ENCODE assay signal across 8 cellular contexts in genomic region chr9:113376634-113377531, GRCh38. TPM values are rescaled to one million over a fixed set of nuclear protein-coding genes. Genes with fewer than 3 reads are reported as not detected.
A peak's percentile ranks its signal among the peaks of the same experiment; 100 is the strongest.
DNase-seq lines count a peak whose midpoint lies in the region; ATAC-seq and TF ChIP-seq lines count a peak whose summit lies in the region.

Gene HDHD3, minus strand, starts transcription at chr9:113376986. Its CDS starts 2,632 bp downstream, at chr9:113374354.

- peak within 1 kb of the TSS; percentile 89 for H3K14ac ChIP-seq in neuronal stem cell (ENCODE audit: low read length)

- TF ChIP-seq CTCF in subcutaneous adipose tissue (IDR thresholded peaks at IDR 0.05; ENCODE audit: low read depth): no peak

- H3K18ac ChIP-seq in neuronal stem cell (ENCODE audit: low read length): peak within 1 kb of the TSS; percentile 98

- peak within 1 kb of the TSS; percentile 88 for H2AK5ac ChIP-seq in neuronal stem cell (ENCODE audit: low read depth, low read length)

- H2BK5ac ChIP-seq in neuronal stem cell (ENCODE audit: low read length): peak within 1 kb of the TSS; percentile 99

- peak within 1 kb of the TSS; percentile 96 for H3K4me2 ChIP-seq in neuronal stem cell (ENCODE audit: insufficient read depth, low read length, poor library complexity, severe bottlenecking)

- peak; percentile 78 for ATAC-seq in GM21737 (IDR thresholded peaks at IDR 0.05; ENCODE audit: unreplicated experiment)

- H3K4me1 ChIP-seq in neuronal stem cell (ENCODE audit: control insufficient read depth in 2 of 2, insufficient read depth in 1 of 2, low read depth in 1 of 2, low read length in 2 of 2): peaks cover 0 to 3% of the 10 kb centered on the region in 2 donors

- H3K36me3 ChIP-seq in KOPT-K1 (ENCODE audit: insufficient read depth, low read length): peaks cover 26% of the 10 kb centered on the region
- H3K36me3 ChIP-seq in neuronal stem cell (replicated peaks in 1 of 2; ENCODE audit: control insufficient read depth in 2 of 2, insufficient read depth in 2 of 2, low read length in 2 of 2): peaks cover 11 to 16% of the 10 kb centered on the region in 2 donors

- peak within 1 kb of the TSS; percentile 94 for H2BK15ac ChIP-seq in neuronal stem cell (ENCODE audit: low read length)

- no peaks in the 10 kb centered on the region for H3K79me1 ChIP-seq in neuronal stem cell (ENCODE audit: low read depth, low read length)

- peak; percentile 58 for DNase-seq in DMS79 (lab: John Stamatoyannopoulos, UW)
- DNase-seq in SHP77 treated with DMSO at 0.1 percent for 48 hours (lab: John Stamatoyannopoulos, UW): peak; percentile 37
- peak; percentile 27 to 81 (median 58) for DNase-seq in activated naive CD4-positive, alpha-beta T cell (lab: John Stamatoyannopoulos, UW)
- DNase-seq in foreskin melanocyte: peak; percentile 46
- DNase-seq in neuronal stem cell (ENCODE audit: low spot score): peak; percentile 76

- peaks cover 0 to 3% (median 0%) of the 10 kb centered on the region in 3 experiments for H3K27me3 ChIP-seq in neuronal stem cell (ENCODE audit: control insufficient read depth in 3 of 3, insufficient read depth in 3 of 3, low read depth in 1 of 3, low read length in 3 of 3)

- H4K8ac ChIP-seq in neuronal stem cell (ENCODE audit: low read depth, low read length): peak within 1 kb of the TSS; percentile 82

- H2BK120ac ChIP-seq in neuronal stem cell (ENCODE audit: low read depth, low read length): no peak within 1 kb of the TSS

- no CpG with 5 or more reads among the region's 74 CpGs for WGBS in neuronal stem cell (ENCODE audit: extremely low coverage in 2 of 2, insufficient read length in 2 of 2, insufficient replicate concordance in 1 of 2), 2 donors

- peak within 1 kb of the TSS; percentile 86 for H3K9ac ChIP-seq in neuronal stem cell (ENCODE audit: low read depth, low read length, poor library complexity)

- H3K23ac ChIP-seq in neuronal stem cell (ENCODE audit: low read depth, low read length, poor library complexity): peak within 1 kb of the TSS; percentile 97

- H3K4ac ChIP-seq in neuronal stem cell (ENCODE audit: low read length): peak within 1 kb of the TSS; percentile 66

- peak within 1 kb of the TSS; percentile 88 to 91 for H3K4me3 ChIP-seq in neuronal stem cell (ENCODE audit: low read length in 2 of 2)

- no peaks in the 10 kb centered on the region for H3K9me3 ChIP-seq in KOPT-K1 (ENCODE audit: insufficient read depth, low read length, poor library complexity, severe bottlenecking)
- no peaks in the 10 kb centered on the region for H3K9me3 ChIP-seq in neuronal stem cell (replicated peaks in 1 of 2; ENCODE audit: control insufficient read depth in 2 of 2, insufficient read depth in 1 of 2, low read depth in 1 of 2, low read length in 2 of 2)

- peak within 1 kb of the TSS; percentile 58 for H2BK12ac ChIP-seq in neuronal stem cell (ENCODE audit: low read length)

- peak within 1 kb of the TSS; percentile 65 for H3K27ac ChIP-seq in KOPT-K1 (ENCODE audit: low read depth, low read length, poor library complexity, severe bottlenecking)
- peak within 1 kb of the TSS; percentile 81 for H3K27ac ChIP-seq in neuronal stem cell (replicated peaks; ENCODE audit: low read length)

- peak within 1 kb of the TSS; percentile 100 for H2AFZ ChIP-seq in neuronal stem cell (ENCODE audit: low read length)

- no peak within 1 kb of the TSS for H4K91ac ChIP-seq in neuronal stem cell (ENCODE audit: low read depth, low read length, poor library complexity)

RNA-seq across cellular contexts. Expression of gene HDHD3, which starts in this region (rescaled TPM):
- polyA plus RNA-seq in neuronal stem cell (2013, experiment 1 of 2): 10.3 TPM
- polyA plus RNA-seq in neuronal stem cell (2013, experiment 2 of 2): 10.2 TPM
- 10 to 100 TPM in 3 of 4 donors, 1 to 10 TPM in 1; 7.8 to 33.0 (median 20.9) TPM for total RNA-seq in subcutaneous adipose tissue

Comparison
In these comparisons a context has a peak if more than half of its experiments do, and no peak if none do; other contexts are left out.
1. Peak in every context shown above with its lines: DNase-seq, ATAC-seq, H3K4me3 ChIP-seq and H3K27ac ChIP-seq.